In the genomic region with DNA sequence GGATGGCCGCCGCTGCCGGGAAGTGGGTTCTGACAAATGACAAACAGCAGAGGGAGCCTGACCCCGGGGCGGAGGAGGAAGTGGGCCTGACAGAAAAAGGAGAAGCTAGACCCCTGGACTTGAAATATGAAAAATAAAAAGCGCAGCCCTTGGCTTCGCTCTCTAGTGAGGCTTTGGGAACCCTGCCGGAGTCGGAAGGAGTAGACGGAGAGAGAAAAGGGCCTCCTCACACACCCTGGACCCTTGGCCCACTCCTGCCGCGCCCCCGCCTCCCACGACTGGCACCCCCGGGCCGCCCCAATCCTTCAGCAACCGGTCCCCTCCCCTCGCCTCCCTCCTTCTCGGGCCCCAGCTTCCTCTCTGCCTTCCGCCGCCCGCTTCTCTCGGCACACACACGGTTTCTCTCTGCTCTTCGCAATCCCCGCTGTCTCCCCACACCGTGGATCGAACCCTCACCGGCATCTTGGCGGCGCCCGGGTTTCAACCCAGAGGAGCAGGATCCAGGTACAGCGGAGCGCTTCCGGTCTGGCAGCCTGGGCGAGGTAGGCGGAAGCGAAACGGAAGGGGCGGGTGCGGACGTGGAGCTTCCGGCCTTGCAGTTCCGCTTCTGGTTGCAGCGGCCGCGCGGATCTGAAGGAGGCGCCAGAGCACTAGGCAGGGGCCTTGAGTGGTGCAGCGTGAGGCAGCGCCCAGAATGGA, we compare ENCODE assay signal across 8 cellular contexts. TPM values are rescaled to one million over a fixed set of nuclear protein-coding genes. Genes with fewer than 3 reads are reported as not detected.
DNase-seq lines count a peak whose midpoint lies in the region; FAIRE-seq and TF ChIP-seq lines count a peak whose summit lies in the region.

Gene ARPC3, minus strand, starts transcription at position 539 of the 699 bp plus-strand sequence. Its CDS starts 77 bp downstream, at position 462.

- H3K4me3 ChIP-seq in GM06990 (replicated peaks; ENCODE audit: low read depth, low read length) (peak within 1 kb of the TSS; percentile 94), HFF-Myc (replicated peaks; ENCODE audit: low read depth, low read length) (peak within 1 kb of the TSS; percentile 89), neutrophil (ENCODE audit: low read depth in 1 of 2, low read length in 1 of 2) (peak within 1 kb of the TSS; percentile 79 to 80)

- CTCF ChIA-PET in activated naive CD4-positive, alpha-beta T cell treated with anti-CD3 and anti-CD28 coated beads for 36 hours (lab: Charles Lee), result interaction anchor here (0.6 to 5.6 kb wide), 23 partner anchors 10 to 426 kb away, joined by 3 to 50 read pairs (median 4); partner anchors contain the start of genes FAM216A and GPN3

- intact Hi-C loops in activated naive CD4-positive, alpha-beta T cell treated with anti-CD3 and anti-CD28 coated beads for 36 hours (cut with micrococcal nuclease), result loop anchor here (1.0 to 5.0 kb wide), 10 partner anchors 18 to 438 kb away; partner anchors contain the start of genes ANAPC7, ATP2A2, FAM216A and GPN3

- H3K36me3 ChIP-seq in GM06990 (ENCODE audit: control insufficient read depth, insufficient read depth, low read length) (no peaks in the 10 kb centered on the region; the same call in none of the 2 replicates), neutrophil (peaks cover 38% of the 10 kb centered on the region)

- H3K27me3 ChIP-seq in GM06990 (replicated peaks; ENCODE audit: control insufficient read depth, insufficient read depth, low read length) (no peaks in the 10 kb centered on the region), neutrophil (no peaks in the 10 kb centered on the region)

- H3K4me1 ChIP-seq in neutrophil (ENCODE audit: control insufficient read depth in 1 of 2, insufficient read depth in 1 of 2, low read depth in 1 of 2, low read length in 1 of 2), result peaks cover 44 to 46% of the 10 kb centered on the region in 2 experiments

- DNase-seq in GM06990 (ENCODE audit: extremely low read depth, insufficient read length) (peak; percentile 94), HFF-Myc (ENCODE audit: extremely low read depth, low read depth) (peak; percentile 77), MV-4-11 (lab: John Stamatoyannopoulos, UW) (peak; percentile 94), SK-MEL-5 (ENCODE audit: low read depth, low spot score) (peak; percentile 96), frontal cortex (ENCODE audit: low spot score in 2 of 2) (peak; percentile 73 to 91), substantia nigra (lab: John Stamatoyannopoulos, UW) (peak; percentile 35 to 95 (median 88))
- peak; percentile 98 for DNase-seq in activated naive CD4-positive, alpha-beta T cell treated with anti-CD3 and anti-CD28 coated beads for 36 hours

- in situ Hi-C loops in SK-MEL-5 (cut with HindIII; ENCODE audit: low pct_unique_long_range_greater_than_20kb, low sequenced_read_pairs), result no loop called here

- TF ChIP-seq CTCF in GM06990 (IDR thresholded peaks at IDR 0.05; ENCODE audit: insufficient read depth, low read length, poor library complexity, severe bottlenecking) (peak; percentile 98), HFF-Myc (IDR thresholded peaks at IDR 0.05; ENCODE audit: low read depth, low read length, missing control alignments) (peak; percentile 87), neutrophil (IDR thresholded peaks at IDR 0.05) (peak; percentile 99)

- peak within 1 kb of the TSS; percentile 100 for H3K4me3 Mint-ChIP-seq in activated naive CD4-positive, alpha-beta T cell treated with anti-CD3 and anti-CD28 coated beads for 36 hours

- H3K27ac ChIP-seq in neutrophil, result peak within 1 kb of the TSS; percentile 95
- peak within 1 kb of the TSS; percentile 94 for H3K27ac ChIP-seq in substantia nigra (ENCODE audit: low read depth, low read length, poor library complexity, severe bottlenecking)

- H3K9me3 ChIP-seq in neutrophil, result no peaks in the 10 kb centered on the region

- peaks cover 31% of the 10 kb centered on the region for H3K36me3 Mint-ChIP-seq in activated naive CD4-positive, alpha-beta T cell treated with anti-CD3 and anti-CD28 coated beads for 36 hours (ENCODE audit: low read depth)

- no peaks in the 10 kb centered on the region for H3K27me3 Mint-ChIP-seq in activated naive CD4-positive, alpha-beta T cell treated with anti-CD3 and anti-CD28 coated beads for 36 hours (ENCODE audit: low read depth)

- H3K9me3 Mint-ChIP-seq in activated naive CD4-positive, alpha-beta T cell treated with anti-CD3 and anti-CD28 coated beads for 36 hours, result no peaks in the 10 kb centered on the region

- no peak for FAIRE-seq in frontal cortex (lab: Jason Lieb, UNC)

- peak within 1 kb of the TSS; percentile 100 for H3K27ac Mint-ChIP-seq in activated naive CD4-positive, alpha-beta T cell treated with anti-CD3 and anti-CD28 coated beads for 36 hours

- H3K4me1 Mint-ChIP-seq in activated naive CD4-positive, alpha-beta T cell treated with anti-CD3 and anti-CD28 coated beads for 36 hours (ENCODE audit: low read depth), result peaks cover 38% of the 10 kb centered on the region

RNA-seq across cellular contexts. Expression of gene ARPC3, which starts in this region (rescaled TPM):
- total RNA-seq in SK-MEL-5 (2014; rRNA removed; shearing (Covaris generic)), result 335 and 355 TPM in 2 replicates
- 475 and 531 TPM in 2 replicates for polyA plus RNA-seq in SK-MEL-5 (2015; cell fraction: cytosol; rRNA removed)
- 83.5 and 136 TPM in 2 replicates for polyA plus RNA-seq in SK-MEL-5 (2015; cell fraction: nucleus; rRNA removed)
- 100 to 1,000 TPM; 279 to 311 TPM for total RNA-seq in activated naive CD4-positive, alpha-beta T cell treated with anti-CD3 and anti-CD28 coated beads for 36 hours
- total RNA-seq in frontal cortex, result 121 TPM

Comparison
In these comparisons a context has a peak if more than half of its experiments do, and no peak if none do; other contexts are left out.
1. Peak in every context shown above with its lines: DNase-seq, H3K4me3 ChIP-seq and H3K27ac ChIP-seq.